In the genomic region with DNA sequence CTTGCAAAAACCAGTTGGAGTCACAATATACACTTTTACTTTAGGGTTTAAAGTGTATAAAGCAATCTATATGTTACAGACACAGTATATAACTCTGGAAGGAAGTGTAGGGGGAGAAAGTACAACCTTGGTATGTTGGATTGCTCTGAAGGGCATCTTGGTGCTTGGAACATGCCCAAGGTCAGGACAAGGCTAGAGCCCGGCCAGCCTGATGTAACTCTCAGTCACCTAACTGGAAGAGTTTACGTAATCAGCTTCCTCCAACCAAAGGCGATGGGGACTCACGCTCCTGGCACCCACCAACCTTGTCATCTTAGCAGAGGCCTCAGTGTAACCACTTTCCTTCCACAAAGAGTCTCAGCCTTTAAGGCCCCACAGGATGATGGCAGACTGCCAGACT, we compare ENCODE assay signal across 29 cellular contexts.
"Had no signal": no experiment of that assay in that cellular context is flagged by ENCODE, and none has a peak within 500 bp of the region (broad histone marks: within the 10 kb centered on the region; RNA-seq: fewer than 3 reads in every experiment).

No MANE protein-coding gene starts in this region.

- FAIRE-seq: astrocyte, bronchial epithelial cell, TTC549 had no signal

- H3K9me3 ChIP-seq: Peyer's patch, SJSA1, SK-N-SH had no signal

- H3K4me1 ChIP-seq: Peyer's patch, SJSA1 had no signal

- H3K27me3 ChIP-seq: Peyer's patch had no signal

- H3K36me3 ChIP-seq: Peyer's patch, SJSA1 had no signal

- ATAC-seq: activated CD8-positive, alpha-beta T cell treated with anti-CD3 and anti-CD28 coated beads, Interleukin-2, amount 10 ng/mL, durations not matched to agents 7 days and 5 days; PC-3 had no signal

- H3K27ac ChIP-seq: Peyer's patch, SJSA1 had no signal

- H3K9ac ChIP-seq: SK-N-SH had no signal

- H3K4me3 ChIP-seq: Peyer's patch, SJSA1 had no signal

- H3K4me2 ChIP-seq: SK-N-SH had no signal

- DNase-seq: activated CD4-positive, alpha-beta T cell treated with anti-CD3 and anti-CD28 coated beads, Interleukin-2, amount 10 ng/mL, durations not matched to agents 24 days and 14 days; activated CD4-positive, alpha-beta T cell treated with anti-CD3 and anti-CD28 coated beads, Interleukin-2, amount 50 U/mL, for 4 hours; activated CD8-positive, alpha-beta T cell treated with anti-CD3 and anti-CD28 coated beads, Interleukin-2, amount 10 ng/mL, durations not matched to agents 7 days and 5 days; activated gamma-delta T cell; activated naive CD4-positive, alpha-beta T cell treated with Interleukin-2 at 50 U/mL for 16 hours; activated naive CD8-positive, alpha-beta T cell treated with anti-CD3 and anti-CD28 coated beads, Interleukin-2, amount 10 ng/mL, durations not matched to agents 7 days and 5 days; activated T-cell treated with anti-CD3 and anti-CD28 coated beads, Interleukin-2, amount 50 U/mL, for 24 hours; caudate nucleus; cerebellar nuclear complex; NCI-H1092 treated with DMSO at 0.1 percent for 48 hours; NCI-H1417; NCI-H146; NCI-H187 treated with DMSO at 0.1 percent for 48 hours; NCI-H2081; NCI-H2171 treated with DMSO at 0.1 percent for 48 hours; NCI-H2227 treated with DMSO at 0.1 percent for 48 hours; NCI-H446; NCI-H524; NCI-H69; NCI-H82; PC-3; Peyer's patch; RPMI8226; SHP77 treated with DMSO at 0.1 percent for 48 hours; SK-N-SH had no signal
